2 cellular contexts compared by ENCODE assay signal in genomic region chr5:102865171-102865509, GRCh38.
TF ChIP-seq lines count a peak whose summit lies in the region.

No MANE protein-coding gene starts in this region.

TF ChIP-seq in IMR-90, 13 proteins besides CTCF, POLR2A, EP300 and RAD21:
- TF ChIP-seq RCOR1 (IDR thresholded peaks at IDR 0.05; ENCODE audit: insufficient replicate concordance, low read length) = no peak
- TF ChIP-seq RFX5 (IDR thresholded peaks at IDR 0.05; ENCODE audit: low read depth, low read length) = no peak
- peak; percentile 26; the same call in 1 of the 2 replicates for TF ChIP-seq CEBPB (IDR thresholded peaks at IDR 0.05; ENCODE audit: low read depth, low read length)
- TF ChIP-seq MAZ (IDR thresholded peaks at IDR 0.05; ENCODE audit: borderline replicate concordance, low read depth, low read length) = no peak
- no peak for TF ChIP-seq CHD1 (IDR thresholded peaks at IDR 0.05; ENCODE audit: low read depth, low read length)
- no peak for TF ChIP-seq BHLHE40 (IDR thresholded peaks at IDR 0.05; ENCODE audit: low read depth, low read length)

TF ChIP-seq in H1, 55 proteins besides CTCF, POLR2A, EP300 and RAD21:
- TF ChIP-seq POLR2AphosphoS5 (IDR thresholded peaks at IDR 0.05; ENCODE audit: low read depth, low read length) (no peak), SP2 (IDR thresholded peaks at IDR 0.05; ENCODE audit: low read length) (no peak), SRF (IDR thresholded peaks at IDR 0.05; ENCODE audit: low read depth, low read length) (no peak), KDM5A (IDR thresholded peaks at IDR 0.05; ENCODE audit: low read length) (no peak), SIN3A (conservative IDR thresholded peaks at IDR 0.05 in 1 of 2, IDR thresholded peaks at IDR 0.05 in 1 of 2; ENCODE audit: low read depth in 1 of 2, low read length in 2 of 2) (no peak), RFX5 (IDR thresholded peaks at IDR 0.05; ENCODE audit: borderline replicate concordance, low read depth, low read length) (no peak), USF2 (IDR thresholded peaks at IDR 0.05; ENCODE audit: low read length) (no peak)
